13 cellular contexts compared by ENCODE assay signal in the genomic region with DNA sequence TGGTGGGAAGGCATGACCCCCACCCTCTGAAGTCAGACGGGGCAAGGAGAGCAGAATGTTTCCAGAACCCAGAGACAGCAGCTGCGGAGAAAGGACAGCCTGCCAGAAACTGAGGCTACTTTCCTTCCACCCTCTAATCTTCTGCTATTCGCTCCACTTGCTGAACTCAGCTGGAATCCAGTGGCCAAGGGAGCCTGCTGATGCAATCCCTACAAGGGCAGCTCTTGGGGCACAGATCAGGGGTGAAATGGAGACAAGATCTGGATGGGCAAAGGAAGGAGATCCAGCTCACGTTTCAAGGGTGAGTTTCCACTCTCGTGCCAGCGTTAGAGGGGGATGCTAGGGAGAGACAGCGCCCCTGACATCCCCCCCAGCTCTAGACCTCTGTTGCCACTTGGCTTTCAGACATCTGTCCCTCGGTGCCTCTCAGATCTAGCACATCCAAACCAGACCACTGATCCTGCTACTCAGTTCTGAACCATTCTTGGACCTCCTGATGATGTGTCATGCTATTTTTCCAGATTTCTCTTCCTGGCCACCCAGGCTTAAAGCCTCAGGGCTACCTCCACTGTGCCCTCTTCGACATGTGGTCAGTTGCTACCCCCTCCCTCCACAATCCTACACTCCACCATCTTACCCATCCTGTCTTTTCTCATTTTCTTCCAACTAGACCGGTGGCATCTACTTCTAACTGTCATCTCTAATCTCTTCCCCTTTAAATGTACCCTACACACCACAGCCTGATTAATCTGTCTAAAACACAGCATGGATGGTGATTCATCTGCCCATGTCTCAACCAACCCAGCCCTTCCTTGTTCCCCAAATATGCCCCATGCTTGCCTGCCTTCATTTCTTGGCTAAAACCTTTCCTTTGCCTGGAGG.
A peak's percentile ranks its signal among the peaks of the same experiment; 100 is the strongest.
DNase-seq lines count a peak whose midpoint lies in the region; TF ChIP-seq lines count a peak whose summit lies in the region.
"Had no signal": no experiment of that assay in that cellular context is flagged by ENCODE, and none has a peak within 500 bp of the region (broad histone marks: within the 10 kb centered on the region; RNA-seq: fewer than 3 reads in every experiment).

No MANE protein-coding gene starts in this region.

- no peak overlapping the region for H3K4me3 ChIP-seq in colonic mucosa
- no peak overlapping the region for H3K4me3 ChIP-seq in neural progenitor cell

- peaks cover 6% of the 10 kb centered on the region for H3K4me1 ChIP-seq in colonic mucosa
- peaks cover 23% of the 10 kb centered on the region for H3K4me1 ChIP-seq in neural progenitor cell

- intact Hi-C loops in colonic mucosa (cut with DNase I): no loop called here

- peak; percentile 63 for DNase-seq in ELR (ENCODE audit: low read depth)
- peak; percentile 79 for DNase-seq in NOMO-1 treated with dmso at 0.1 percent for 144 hours (lab: John Stamatoyannopoulos, UW; ENCODE audit: unreplicated experiment)
- no peak for DNase-seq in colonic mucosa
- no peak for DNase-seq in neural progenitor cell (ENCODE audit: low spot score)
- no peak for DNase-seq in activated T-cell treated with anti-CD3 and anti-CD28 coated beads, Interleukin-2, amount 50 U/mL, for 1 hour
- no peak for DNase-seq in erythroblast (lab: John Stamatoyannopoulos, UW)
- DNase-seq in NCI-H510A treated with DMSO at 0.1 percent for 48 hours (lab: John Stamatoyannopoulos, UW): no peak
- no peak for DNase-seq in HuH-7 (ENCODE audit: low spot score)
- DNase-seq: activated T-cell treated with anti-CD3 and anti-CD28 coated beads, Interleukin-2, amount 50 U/mL, for 24 hours; DND-41; NCI-H1105 treated with DMSO at 0.1 percent for 48 hours; T-cell; trophoblast cell had no signal

- H3K4me1 Mint-ChIP-seq in neural progenitor cell: peaks cover 31% of the 10 kb centered on the region

- H3F3A ChIP-seq in neural progenitor cell (ENCODE audit: low read depth): peaks cover 9% of the 10 kb centered on the region

- no peak overlapping the region for H2AFZ ChIP-seq in neural progenitor cell (replicated peaks)

- peak overlapping the region in 1 of 2 donors; percentile 21 for H3K9ac ChIP-seq in colonic mucosa (ENCODE audit: low read depth in 2 of 2, low read length in 2 of 2)
- no peak overlapping the region for H3K9ac ChIP-seq in neural progenitor cell

- H3K36me3 ChIP-seq in colonic mucosa (no peaks in the 10 kb centered on the region), neural progenitor cell (no peaks in the 10 kb centered on the region)

- H3K27me3 ChIP-seq in colonic mucosa: no peaks in the 10 kb centered on the region
- H3K27me3 ChIP-seq in neural progenitor cell: no peaks in the 10 kb centered on the region

- H3K79me2 ChIP-seq in neural progenitor cell (ENCODE audit: low read depth): no peaks in the 10 kb centered on the region

- H3K27ac ChIP-seq in colonic mucosa (peak overlapping the region; percentile 86), neural progenitor cell (no peak overlapping the region)

- no peaks in the 10 kb centered on the region for H3K9me3 Mint-ChIP-seq in neural progenitor cell
- H3K9me3 Mint-ChIP-seq: activated T-cell treated with anti-CD3 and anti-CD28 coated beads, Interleukin-2, amount 50 U/mL, for 24 hours had no signal

- no peak for TF ChIP-seq POLR2A in erythroblast (IDR thresholded peaks at IDR 0.05; ENCODE audit: low read length)

- no peak overlapping the region for H3K4me2 ChIP-seq in neural progenitor cell

- H3K4me3 Mint-ChIP-seq in neural progenitor cell: peak overlapping the region; percentile 36
- H3K4me3 Mint-ChIP-seq: activated T-cell treated with anti-CD3 and anti-CD28 coated beads, Interleukin-2, amount 50 U/mL, for 24 hours; T-cell had no signal

- H4K20me1 ChIP-seq in neural progenitor cell (ENCODE audit: low read depth): no peaks in the 10 kb centered on the region

- no peaks in the 10 kb centered on the region for H3K36me3 Mint-ChIP-seq in neural progenitor cell
- H3K36me3 Mint-ChIP-seq: T-cell had no signal

- TF ChIP-seq CTCF in colonic mucosa (IDR thresholded peaks at IDR 0.05): no peak
- no peak for TF ChIP-seq CTCF in neural progenitor cell (IDR thresholded peaks at IDR 0.05)

- H3K27me3 Mint-ChIP-seq in neural progenitor cell (ENCODE audit: insufficient read depth, low read depth): peaks cover 11% of the 10 kb centered on the region

- peak overlapping the region; percentile 23 for H3K27ac Mint-ChIP-seq in neural progenitor cell
- H3K27ac Mint-ChIP-seq: activated T-cell treated with anti-CD3 and anti-CD28 coated beads, Interleukin-2, amount 50 U/mL, for 24 hours; T-cell had no signal

- H3K9me3 ChIP-seq in colonic mucosa (no peaks in the 10 kb centered on the region), neural progenitor cell (ENCODE audit: low read depth) (no peaks in the 10 kb centered on the region)

Comparison
In these comparisons a context has a peak if more than half of its experiments do, and no peak if none do; other contexts are left out.
1. DNase-seq: peak in ELR (single experiment) and NOMO-1 treated with dmso at 0.1 percent for 144 hours (single experiment); none in colonic mucosa (single experiment), neural progenitor cell (single experiment), activated T-cell treated with anti-CD3 and anti-CD28 coated beads, Interleukin-2, amount 50 U/mL, for 1 hour (single experiment), erythroblast (0 of 2), NCI-H510A treated with DMSO at 0.1 percent for 48 hours (single experiment) and HuH-7 (single experiment).